Comparison of ENCODE assay signal across 1 cellular context in the genomic region with DNA sequence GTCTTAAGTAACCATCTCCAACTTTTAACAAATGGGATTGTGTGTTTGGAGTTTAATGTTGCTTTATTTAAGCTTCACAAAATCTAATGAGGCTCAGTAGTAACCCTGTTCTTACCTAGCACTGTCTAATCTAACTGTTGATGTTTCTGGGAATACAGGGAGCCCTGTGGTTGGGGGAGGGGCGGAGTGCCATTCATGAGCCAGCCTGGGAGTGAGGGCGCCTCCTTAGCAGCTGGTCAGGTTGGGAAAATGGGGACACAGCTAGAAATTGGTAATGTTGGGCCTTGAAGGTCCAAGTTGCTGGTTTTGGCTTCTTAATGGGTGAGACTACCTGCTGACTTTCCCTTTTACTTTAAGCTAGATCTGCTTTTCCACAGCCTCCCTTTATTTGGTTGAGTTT.
TF ChIP-seq lines count a peak whose summit lies in the region.

No MANE protein-coding gene starts in this region.

TF ChIP-seq in GM23338, 12 proteins besides CTCF, POLR2A, EP300 and RAD21 (continued from another document):
- TF ChIP-seq, protein P1, sequence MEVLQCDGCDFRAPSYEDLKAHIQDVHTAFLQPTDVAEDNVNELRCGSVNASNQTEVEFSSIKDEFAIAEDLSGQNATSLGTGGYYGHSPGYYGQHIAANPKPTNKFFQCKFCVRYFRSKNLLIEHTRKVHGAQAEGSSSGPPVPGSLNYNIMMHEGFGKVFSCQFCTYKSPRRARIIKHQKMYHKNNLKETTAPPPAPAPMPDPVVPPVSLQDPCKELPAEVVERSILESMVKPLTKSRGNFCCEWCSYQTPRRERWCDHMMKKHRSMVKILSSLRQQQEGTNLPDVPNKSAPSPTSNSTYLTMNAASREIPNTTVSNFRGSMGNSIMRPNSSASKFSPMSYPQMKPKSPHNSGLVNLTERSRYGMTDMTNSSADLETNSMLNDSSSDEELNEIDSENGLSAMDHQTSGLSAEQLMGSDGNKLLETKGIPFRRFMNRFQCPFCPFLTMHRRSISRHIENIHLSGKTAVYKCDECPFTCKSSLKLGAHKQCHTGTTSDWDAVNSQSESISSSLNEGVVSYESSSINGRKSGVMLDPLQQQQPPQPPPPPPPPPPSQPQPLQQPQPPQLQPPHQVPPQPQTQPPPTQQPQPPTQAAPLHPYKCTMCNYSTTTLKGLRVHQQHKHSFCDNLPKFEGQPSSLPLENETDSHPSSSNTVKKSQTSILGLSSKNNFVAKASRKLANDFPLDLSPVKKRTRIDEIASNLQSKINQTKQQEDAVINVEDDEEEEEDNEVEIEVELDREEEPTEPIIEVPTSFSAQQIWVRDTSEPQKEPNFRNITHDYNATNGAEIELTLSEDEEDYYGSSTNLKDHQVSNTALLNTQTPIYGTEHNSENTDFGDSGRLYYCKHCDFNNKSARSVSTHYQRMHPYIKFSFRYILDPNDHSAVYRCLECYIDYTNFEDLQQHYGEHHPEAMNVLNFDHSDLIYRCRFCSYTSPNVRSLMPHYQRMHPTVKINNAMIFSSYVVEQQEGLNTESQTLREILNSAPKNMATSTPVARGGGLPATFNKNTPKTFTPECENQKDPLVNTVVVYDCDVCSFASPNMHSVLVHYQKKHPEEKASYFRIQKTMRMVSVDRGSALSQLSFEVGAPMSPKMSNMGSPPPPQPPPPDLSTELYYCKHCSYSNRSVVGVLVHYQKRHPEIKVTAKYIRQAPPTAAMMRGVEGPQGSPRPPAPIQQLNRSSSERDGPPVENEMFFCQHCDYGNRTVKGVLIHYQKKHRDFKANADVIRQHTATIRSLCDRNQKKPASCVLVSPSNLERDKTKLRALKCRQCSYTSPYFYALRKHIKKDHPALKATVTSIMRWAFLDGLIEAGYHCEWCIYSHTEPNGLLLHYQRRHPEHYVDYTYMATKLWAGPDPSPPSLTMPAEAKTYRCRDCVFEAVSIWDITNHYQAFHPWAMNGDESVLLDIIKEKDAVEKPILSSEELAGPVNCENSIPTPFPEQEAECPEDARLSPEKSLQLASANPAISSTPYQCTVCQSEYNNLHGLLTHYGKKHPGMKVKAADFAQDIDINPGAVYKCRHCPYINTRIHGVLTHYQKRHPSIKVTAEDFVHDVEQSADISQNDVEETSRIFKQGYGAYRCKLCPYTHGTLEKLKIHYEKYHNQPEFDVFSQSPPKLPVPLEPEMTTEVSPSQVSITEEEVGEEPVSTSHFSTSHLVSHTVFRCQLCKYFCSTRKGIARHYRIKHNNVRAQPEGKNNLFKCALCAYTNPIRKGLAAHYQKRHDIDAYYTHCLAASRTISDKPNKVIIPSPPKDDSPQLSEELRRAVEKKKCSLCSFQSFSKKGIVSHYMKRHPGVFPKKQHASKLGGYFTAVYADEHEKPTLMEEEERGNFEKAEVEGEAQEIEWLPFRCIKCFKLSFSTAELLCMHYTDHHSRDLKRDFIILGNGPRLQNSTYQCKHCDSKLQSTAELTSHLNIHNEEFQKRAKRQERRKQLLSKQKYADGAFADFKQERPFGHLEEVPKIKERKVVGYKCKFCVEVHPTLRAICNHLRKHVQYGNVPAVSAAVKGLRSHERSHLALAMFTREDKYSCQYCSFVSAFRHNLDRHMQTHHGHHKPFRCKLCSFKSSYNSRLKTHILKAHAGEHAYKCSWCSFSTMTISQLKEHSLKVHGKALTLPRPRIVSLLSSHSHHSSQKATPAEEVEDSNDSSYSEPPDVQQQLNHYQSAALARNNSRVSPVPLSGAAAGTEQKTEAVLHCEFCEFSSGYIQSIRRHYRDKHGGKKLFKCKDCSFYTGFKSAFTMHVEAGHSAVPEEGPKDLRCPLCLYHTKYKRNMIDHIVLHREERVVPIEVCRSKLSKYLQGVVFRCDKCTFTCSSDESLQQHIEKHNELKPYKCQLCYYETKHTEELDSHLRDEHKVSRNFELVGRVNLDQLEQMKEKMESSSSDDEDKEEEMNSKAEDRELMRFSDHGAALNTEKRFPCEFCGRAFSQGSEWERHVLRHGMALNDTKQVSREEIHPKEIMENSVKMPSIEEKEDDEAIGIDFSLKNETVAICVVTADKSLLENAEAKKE (CRISPR knock-in tag; IDR thresholded peaks at IDR 0.05), result no peak
- no peak for TF ChIP-seq JUNB (IDR thresholded peaks at IDR 0.05; ENCODE audit: unreplicated experiment)
- no peak for TF ChIP-seq EZH2phosphoT487 (IDR thresholded peaks at IDR 0.05; ENCODE audit: unreplicated experiment)
- no peak for TF ChIP-seq CREB1 (CRISPR knock-in tag; IDR thresholded peaks at IDR 0.05; ENCODE audit: low read depth)
- no peak for TF ChIP-seq POLR2AphosphoS5 (IDR thresholded peaks at IDR 0.05; ENCODE audit: low read depth)
- TF ChIP-seq REST (IDR thresholded peaks at IDR 0.05; ENCODE audit: unreplicated experiment), result no peak
